Comparison of ENCODE assay signal across 1 cellular context in genomic region chr18:303578-303977, GRCh38.
TF ChIP-seq lines count a peak whose summit lies in the region.

No MANE protein-coding gene starts in this region.

TF ChIP-seq in GM23338, 12 proteins besides CTCF, POLR2A, EP300 and RAD21 (continued from another document):
- TF ChIP-seq REST (IDR thresholded peaks at IDR 0.05; ENCODE audit: unreplicated experiment): no peak
